Comparison of ENCODE assay signal across 3 cellular contexts in the genomic region with DNA sequence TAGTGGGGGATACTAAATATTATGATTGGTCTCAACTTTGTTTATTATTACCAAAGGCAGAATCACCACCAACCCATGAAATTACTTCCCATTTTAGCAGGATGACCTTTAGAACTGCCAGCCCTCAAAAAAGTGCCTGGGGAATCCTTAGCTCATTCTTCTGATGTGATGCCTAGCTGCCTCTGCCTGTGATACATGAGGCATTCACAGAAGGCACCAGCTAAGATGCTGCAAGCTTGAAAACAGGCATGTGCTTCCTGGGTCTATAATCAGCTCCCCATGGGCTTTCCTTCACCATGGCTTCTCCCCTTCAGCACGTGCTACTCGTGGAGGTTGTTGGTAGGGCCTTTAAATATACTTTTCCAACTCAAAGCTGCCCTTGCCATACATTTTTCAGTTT.
TF ChIP-seq lines count a peak whose summit lies in the region.

No MANE protein-coding gene starts in this region.

TF ChIP-seq in liver, 16 proteins besides CTCF, POLR2A, EP300 and RAD21:
- TF ChIP-seq FOXA2 (IDR thresholded peaks at IDR 0.05) (no peak), HNF4A (conservative IDR thresholded peaks at IDR 0.05) (peak in 1 of 2 donors; percentile 8), FOXA1 (IDR thresholded peaks at IDR 0.05) (no peak)

TF ChIP-seq in HepG2, 621 proteins besides CTCF, POLR2A, EP300 and RAD21:
- TF ChIP-seq HNRNPUL1 (IDR thresholded peaks at IDR 0.05; ENCODE audit: low read depth, low read length) = no peak
- TF ChIP-seq ZNF790 (CRISPR knock-in tag; IDR thresholded peaks at IDR 0.05; ENCODE audit: borderline replicate concordance) = no peak

TF ChIP-seq in neural cell, 6 proteins besides CTCF, POLR2A, EP300 and RAD21:
- TF ChIP-seq, protein P1, sequence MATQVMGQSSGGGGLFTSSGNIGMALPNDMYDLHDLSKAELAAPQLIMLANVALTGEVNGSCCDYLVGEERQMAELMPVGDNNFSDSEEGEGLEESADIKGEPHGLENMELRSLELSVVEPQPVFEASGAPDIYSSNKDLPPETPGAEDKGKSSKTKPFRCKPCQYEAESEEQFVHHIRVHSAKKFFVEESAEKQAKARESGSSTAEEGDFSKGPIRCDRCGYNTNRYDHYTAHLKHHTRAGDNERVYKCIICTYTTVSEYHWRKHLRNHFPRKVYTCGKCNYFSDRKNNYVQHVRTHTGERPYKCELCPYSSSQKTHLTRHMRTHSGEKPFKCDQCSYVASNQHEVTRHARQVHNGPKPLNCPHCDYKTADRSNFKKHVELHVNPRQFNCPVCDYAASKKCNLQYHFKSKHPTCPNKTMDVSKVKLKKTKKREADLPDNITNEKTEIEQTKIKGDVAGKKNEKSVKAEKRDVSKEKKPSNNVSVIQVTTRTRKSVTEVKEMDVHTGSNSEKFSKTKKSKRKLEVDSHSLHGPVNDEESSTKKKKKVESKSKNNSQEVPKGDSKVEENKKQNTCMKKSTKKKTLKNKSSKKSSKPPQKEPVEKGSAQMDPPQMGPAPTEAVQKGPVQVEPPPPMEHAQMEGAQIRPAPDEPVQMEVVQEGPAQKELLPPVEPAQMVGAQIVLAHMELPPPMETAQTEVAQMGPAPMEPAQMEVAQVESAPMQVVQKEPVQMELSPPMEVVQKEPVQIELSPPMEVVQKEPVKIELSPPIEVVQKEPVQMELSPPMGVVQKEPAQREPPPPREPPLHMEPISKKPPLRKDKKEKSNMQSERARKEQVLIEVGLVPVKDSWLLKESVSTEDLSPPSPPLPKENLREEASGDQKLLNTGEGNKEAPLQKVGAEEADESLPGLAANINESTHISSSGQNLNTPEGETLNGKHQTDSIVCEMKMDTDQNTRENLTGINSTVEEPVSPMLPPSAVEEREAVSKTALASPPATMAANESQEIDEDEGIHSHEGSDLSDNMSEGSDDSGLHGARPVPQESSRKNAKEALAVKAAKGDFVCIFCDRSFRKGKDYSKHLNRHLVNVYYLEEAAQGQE (IDR thresholded peaks at IDR 0.05; ENCODE audit: borderline replicate concordance) = no peak
- TF ChIP-seq POLR2AphosphoS5 (IDR thresholded peaks at IDR 0.05) (no peak), MXI1 (conservative IDR thresholded peaks at IDR 0.05; ENCODE audit: poor library complexity, severe bottlenecking) (no peak), SMC3 (conservative IDR thresholded peaks at IDR 0.05; ENCODE audit: poor library complexity) (no peak), TAF1 (IDR thresholded peaks at IDR 0.05; ENCODE audit: low read depth) (no peak), EZH2 (IDR thresholded peaks at IDR 0.05; ENCODE audit: borderline replicate concordance, insufficient read depth, low read length, poor library complexity, severe bottlenecking) (no peak)
